ENCODE assay signal across 28 cellular contexts in the genomic region with DNA sequence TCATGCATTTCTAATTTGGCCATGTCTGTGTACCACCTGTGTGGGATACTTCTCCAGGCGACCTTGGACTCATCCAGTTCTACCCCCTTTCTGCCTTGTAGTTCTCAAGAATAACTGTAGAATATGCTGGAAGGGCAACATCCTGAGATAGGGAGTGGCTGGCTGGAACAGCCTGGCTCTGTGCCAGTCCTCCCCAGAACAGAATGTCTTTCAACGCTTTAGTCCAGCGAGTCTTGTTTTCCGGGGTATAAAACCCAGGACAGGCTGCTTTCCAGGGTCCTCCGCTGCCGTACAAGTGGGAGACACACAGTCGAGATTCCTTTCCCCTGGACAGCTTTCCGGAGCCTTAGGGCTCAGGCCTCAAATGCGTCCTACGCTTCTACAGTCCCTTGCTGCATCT.
"Had no signal": no experiment of that assay in that cellular context is flagged by ENCODE, and none has a peak within 500 bp of the region (broad histone marks: within the 10 kb centered on the region; RNA-seq: fewer than 3 reads in every experiment).

No MANE protein-coding gene starts in this region.

- H3K27ac ChIP-seq: heart right ventricle, left ventricle myocardium inferior, ovary, psoas muscle, tibial nerve, upper lobe of right lung, uterus had no signal

- H3K4me1 ChIP-seq: upper lobe of right lung, uterus had no signal

- H3K36me3 ChIP-seq: esophagus squamous epithelium, heart right ventricle, left ventricle myocardium inferior, ovary, stomach, tibial nerve, upper lobe of right lung, uterus had no signal

- ATAC-seq: effector memory CD8-positive, alpha-beta T cell; heart right ventricle; left cardiac atrium; natural killer cell; psoas muscle; right cardiac atrium; stimulated activated effector memory CD8-positive, alpha-beta T cell treated with anti-CD3 and anti-CD28 coated beads, Interleukin-12 subunit alpha, Interleukin-12 subunit beta, amount 100 ng/mL, for 72 hours; upper lobe of right lung had no signal

- H3K27ac Mint-ChIP-seq: memory B cell; natural killer cell; stimulated activated effector memory CD8-positive, alpha-beta T cell treated with anti-CD3 and anti-CD28 coated beads, Interleukin-12 subunit alpha, Interleukin-12 subunit beta, amount 100 ng/mL, for 72 hours had no signal

- H3K9me3 ChIP-seq: psoas muscle, upper lobe of right lung, uterus had no signal

- H3K4me1 Mint-ChIP-seq: natural killer cell had no signal

- H3K4me3 ChIP-seq: esophagus squamous epithelium, heart right ventricle, left ventricle myocardium inferior, lung, ovary, psoas muscle, smooth muscle cell, stomach, tibial nerve, upper lobe of right lung, uterus had no signal

- DNase-seq: cortex of kidney; effector memory CD8-positive, alpha-beta T cell; erythroblast; esophagus squamous epithelium; foreskin melanocyte; glutamatergic neuron; heart right ventricle; hippocampal formation; left cardiac atrium; left ventricle myocardium inferior; natural killer cell; occipital lobe; ovary; posterior cingulate gyrus; psoas muscle; right cardiac atrium; stimulated activated CD4-positive, alpha-beta T cell treated with anti-CD3 and anti-CD28 coated beads, Interleukin-12 subunit alpha, Interleukin-12 subunit beta, amount 100 ng/mL, for 4 hours; stimulated activated CD4-positive, alpha-beta T cell treated with anti-CD3 and anti-CD28 coated beads, Interleukin-2, amount 100 ng/mL, for 24 hours; stimulated activated CD4-positive, alpha-beta T cell treated with anti-CD3 and anti-CD28 coated beads, Interleukin-4, amount 100 ng/mL, for 24 hours; stimulated activated naive CD4-positive, alpha-beta T cell treated with Interleukin-2 at 50 U/mL for 16 hours; stomach; upper lobe of right lung; uterus had no signal

- H3K27me3 ChIP-seq: ovary, uterus had no signal

- H3K36me3 Mint-ChIP-seq: natural killer cell had no signal

- H3K4me3 Mint-ChIP-seq: effector memory CD8-positive, alpha-beta T cell; memory B cell; natural killer cell; stimulated activated effector memory CD8-positive, alpha-beta T cell treated with anti-CD3 and anti-CD28 coated beads, Interleukin-12 subunit alpha, Interleukin-12 subunit beta, amount 100 ng/mL, for 72 hours had no signal
